1 cellular context compared by ENCODE assay signal in genomic region chr1:234957330-234958065, GRCh38.
TF ChIP-seq lines count a peak whose summit lies in the region.

No MANE protein-coding gene starts in this region.

TF ChIP-seq in HepG2, 621 proteins besides CTCF, POLR2A, EP300 and RAD21 (continued from another document and continues in another):
- TF ChIP-seq ZNF281 (CRISPR knock-in tag; IDR thresholded peaks at IDR 0.05; ENCODE audit: borderline replicate concordance) (peak; percentile 98), KLF9 (CRISPR knock-in tag; IDR thresholded peaks at IDR 0.05; ENCODE audit: low read depth) (peak; percentile 81; the same call in 1 of the 2 replicates), ZNF747 (CRISPR knock-in tag; IDR thresholded peaks at IDR 0.05; ENCODE audit: borderline replicate concordance) (peak; percentile 71; the same call in 1 of the 2 replicates), ZNF383 (CRISPR knock-in tag; IDR thresholded peaks at IDR 0.05; ENCODE audit: borderline replicate concordance) (no peak), ZNF354B (CRISPR knock-in tag; IDR thresholded peaks at IDR 0.05) (peak; percentile 64; the same call in 1 of the 2 replicates), ZNF441 (CRISPR knock-in tag; IDR thresholded peaks at IDR 0.05; ENCODE audit: borderline replicate concordance) (peak; percentile 70), PBX3 (CRISPR knock-in tag; IDR thresholded peaks at IDR 0.05; ENCODE audit: borderline replicate concordance) (no peak), GLI4 (CRISPR knock-in tag; IDR thresholded peaks at IDR 0.05; ENCODE audit: borderline replicate concordance) (peak; percentile 45; the same call in 1 of the 2 replicates), ZNF138 (CRISPR knock-in tag; IDR thresholded peaks at IDR 0.05; ENCODE audit: low read depth) (peak; percentile 56; the same call in 1 of the 2 replicates), PITX1 (CRISPR knock-in tag; IDR thresholded peaks at IDR 0.05) (peak; percentile 91), GPBP1L1 (CRISPR knock-in tag; IDR thresholded peaks at IDR 0.05) (no peak), TOE1 (CRISPR knock-in tag; IDR thresholded peaks at IDR 0.05) (0 out of 2 replicates have a peak, but pooled peaks have one; percentile 21), NAIF1 (CRISPR knock-in tag; IDR thresholded peaks at IDR 0.05; ENCODE audit: borderline replicate concordance) (no peak), ZFP37 (CRISPR knock-in tag; IDR thresholded peaks at IDR 0.05; ENCODE audit: borderline replicate concordance) (no peak), KLF12 (CRISPR knock-in tag; IDR thresholded peaks at IDR 0.05; ENCODE audit: borderline replicate concordance) (no peak), HOXD1 (CRISPR knock-in tag; IDR thresholded peaks at IDR 0.05) (peak; percentile 67), KMT2A (CRISPR knock-in tag; IDR thresholded peaks at IDR 0.05) (peak; percentile 67; the same call in 1 of the 2 replicates), RBFOX2 (IDR thresholded peaks at IDR 0.05; ENCODE audit: low read depth, low read length) (peak; percentile 94), MTA3 (CRISPR knock-in tag; IDR thresholded peaks at IDR 0.05) (no peak), ZC3H13 (CRISPR knock-in tag; IDR thresholded peaks at IDR 0.05) (peak; percentile 78; the same call in 1 of the 2 replicates), KAT2B (IDR thresholded peaks at IDR 0.05; ENCODE audit: borderline replicate concordance, low read depth, low read length) (no peak), E2F1 (CRISPR knock-in tag; IDR thresholded peaks at IDR 0.05) (no peak), STAT6 (CRISPR knock-in tag; IDR thresholded peaks at IDR 0.05; ENCODE audit: borderline replicate concordance) (peak; percentile 99), ZBTB46 (CRISPR knock-in tag; IDR thresholded peaks at IDR 0.05; ENCODE audit: borderline replicate concordance) (0 out of 2 replicates have a peak, but pooled peaks have one; percentile 43), ZNF543 (CRISPR knock-in tag; IDR thresholded peaks at IDR 0.05) (0 out of 2 replicates have a peak, but pooled peaks have one; percentile 56), RORA (CRISPR knock-in tag; IDR thresholded peaks at IDR 0.05) (peak; percentile 94; the same call in 1 of the 2 replicates), BATF2 (CRISPR knock-in tag; IDR thresholded peaks at IDR 0.05) (0 out of 2 replicates have a peak, but pooled peaks have one; percentile 45), ZNF556 (CRISPR knock-in tag; IDR thresholded peaks at IDR 0.05; ENCODE audit: borderline replicate concordance) (no peak), MED1 (CRISPR knock-in tag; IDR thresholded peaks at IDR 0.05) (peak; percentile 99), STAG1 (CRISPR knock-in tag; IDR thresholded peaks at IDR 0.05) (peak; percentile 52), FOXO4 (CRISPR knock-in tag; conservative IDR thresholded peaks at IDR 0.05) (no peak), MAX (IDR thresholded peaks at IDR 0.05) (no peak), ATM (IDR thresholded peaks at IDR 0.05; ENCODE audit: borderline replicate concordance) (no peak), ZNF780A (CRISPR knock-in tag; IDR thresholded peaks at IDR 0.05) (peak; percentile 77; the same call in 1 of the 2 replicates), ZNF781 (CRISPR knock-in tag; IDR thresholded peaks at IDR 0.05; ENCODE audit: borderline replicate concordance, not compliant biosample characterization) (no peak)
